7 cellular contexts compared by ENCODE assay signal in genomic region chr2:130576209-130576784, GRCh38. TPM values are rescaled to one million over a fixed set of nuclear protein-coding genes. Genes with fewer than 3 reads are reported as not detected.
"Had no signal": no experiment of that assay in that cellular context is flagged by ENCODE, and none has a peak within 500 bp of the region (broad histone marks: within the 10 kb centered on the region; RNA-seq: fewer than 3 reads in every experiment).

No MANE protein-coding gene starts in this region.

RNA-seq across cellular contexts. Expression of gene CFC1, which starts 23.1 kb away (rescaled TPM):
- total RNA-seq: activated B cell treated with CpG ODN at 0.5 μM for 24 hours; activated CD4-positive, alpha-beta memory T cell treated with anti-CD3 and anti-CD28 coated beads for 36 hours; activated CD8-positive, alpha-beta memory T cell treated with anti-CD3 and anti-CD28 coated beads, Interleukin-2, amount 10 ng/mL, durations not matched to agents 7 days and 5 days; LHCN-M2; NCI-H460; PC-3; Peyer's patch had no signal

RNA-seq across cellular contexts. Expression of gene POTEJ, which starts 34.9 kb away (rescaled TPM):
- total RNA-seq: activated B cell treated with CpG ODN at 0.5 μM for 24 hours; activated CD4-positive, alpha-beta memory T cell treated with anti-CD3 and anti-CD28 coated beads for 36 hours; activated CD8-positive, alpha-beta memory T cell treated with anti-CD3 and anti-CD28 coated beads, Interleukin-2, amount 10 ng/mL, durations not matched to agents 7 days and 5 days; LHCN-M2; NCI-H460; PC-3 had no signal

RNA-seq across cellular contexts. Expression of gene CFC1B, which starts 55.3 kb away (rescaled TPM):
- total RNA-seq: activated B cell treated with CpG ODN at 0.5 μM for 24 hours; activated CD4-positive, alpha-beta memory T cell treated with anti-CD3 and anti-CD28 coated beads for 36 hours; activated CD8-positive, alpha-beta memory T cell treated with anti-CD3 and anti-CD28 coated beads, Interleukin-2, amount 10 ng/mL, durations not matched to agents 7 days and 5 days; LHCN-M2; NCI-H460; PC-3; Peyer's patch had no signal
